ENCODE assay signal across 13 cellular contexts in the genomic region with DNA sequence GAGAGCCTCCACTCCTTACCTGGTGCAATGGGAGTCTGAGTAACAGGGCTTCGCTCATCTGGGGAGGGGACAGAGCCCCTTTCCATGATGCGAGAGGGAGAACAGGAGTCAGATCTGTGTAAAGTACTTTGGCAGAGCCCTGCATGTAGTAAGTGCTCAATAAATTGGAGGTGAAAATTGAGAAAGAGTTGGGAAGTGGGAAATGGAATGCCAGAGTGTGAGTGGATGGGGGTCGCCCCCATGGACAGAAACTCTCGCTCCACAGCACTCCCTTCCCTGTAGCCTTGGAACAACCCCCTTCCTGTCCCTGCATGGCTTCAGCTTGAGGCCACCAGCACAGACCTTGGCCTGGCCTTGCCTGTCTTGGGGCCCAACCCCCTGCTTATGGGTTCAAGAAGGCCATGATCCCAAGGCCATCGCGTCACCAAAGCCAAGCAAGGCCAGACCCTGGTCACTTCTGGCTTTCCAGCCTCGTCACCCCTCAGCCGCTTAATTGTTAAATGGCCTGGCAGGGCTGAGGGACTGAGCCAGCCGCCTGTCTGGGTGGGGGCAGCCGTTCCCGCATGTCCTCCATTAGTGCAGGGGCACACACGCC.
DNase-seq lines count a peak whose midpoint lies in the region; ATAC-seq and TF ChIP-seq lines count a peak whose summit lies in the region.
"Had no signal": no experiment of that assay in that cellular context is flagged by ENCODE, and none has a peak within 500 bp of the region (broad histone marks: within the 10 kb centered on the region; RNA-seq: fewer than 3 reads in every experiment).

No MANE protein-coding gene starts in this region.

- no peak overlapping the region for H3K4me3 Mint-ChIP-seq in activated naive CD8-positive, alpha-beta T cell treated with anti-CD3 and anti-CD28 coated beads, Interleukin-2, amount 50 U/mL, for 24 hours
- H3K4me3 Mint-ChIP-seq in activated naive CD8-positive, alpha-beta T cell treated with anti-CD3 and anti-CD28 coated beads for 36 hours = no peak overlapping the region
- H3K4me3 Mint-ChIP-seq: central memory CD8-positive, alpha-beta T cell had no signal

- no peaks in the 10 kb centered on the region for H3K4me1 Mint-ChIP-seq in activated naive CD8-positive, alpha-beta T cell treated with anti-CD3 and anti-CD28 coated beads, Interleukin-2, amount 50 U/mL, for 24 hours
- H3K4me1 Mint-ChIP-seq in activated naive CD8-positive, alpha-beta T cell treated with anti-CD3 and anti-CD28 coated beads for 36 hours = no peaks in the 10 kb centered on the region
- H3K4me1 Mint-ChIP-seq: central memory CD8-positive, alpha-beta T cell had no signal

- H3K9me3 ChIP-seq in heart right ventricle = peaks cover 0 to 13% (median 1%) of the 10 kb centered on the region in 11 donors
- H3K9me3 ChIP-seq in parathyroid adenoma (ENCODE audit: control insufficient read depth, low read length) = no peaks in the 10 kb centered on the region
- H3K9me3 ChIP-seq in vagina = no peaks in the 10 kb centered on the region

- no peaks in the 10 kb centered on the region for H3K36me3 Mint-ChIP-seq in activated naive CD8-positive, alpha-beta T cell treated with anti-CD3 and anti-CD28 coated beads, Interleukin-2, amount 50 U/mL, for 24 hours (ENCODE audit: low read depth)
- H3K36me3 Mint-ChIP-seq in activated naive CD8-positive, alpha-beta T cell treated with anti-CD3 and anti-CD28 coated beads for 36 hours = no peaks in the 10 kb centered on the region

- no peaks in the 10 kb centered on the region for H3K27me3 ChIP-seq in heart right ventricle
- H3K27me3 ChIP-seq in parathyroid adenoma (ENCODE audit: control insufficient read depth, insufficient read depth, low read length) = no peaks in the 10 kb centered on the region
- no peaks in the 10 kb centered on the region for H3K27me3 ChIP-seq in vagina

- no peak for ATAC-seq in activated naive CD8-positive, alpha-beta T cell treated with anti-CD3 and anti-CD28 coated beads, Interleukin-2, amount 50 U/mL, for 24 hours
- ATAC-seq in heart right ventricle (peak in 1 of 8 donors; percentile 20), GM18505 (IDR thresholded peaks at IDR 0.05; ENCODE audit: unreplicated experiment) (no peak)

- WGBS in heart right ventricle, 2 donors = 85 to 89% methylated on average over 12 of the region's 12 CpGs

- DNase-seq in activated naive CD8-positive, alpha-beta T cell treated with anti-CD3 and anti-CD28 coated beads, Interleukin-2, amount 50 U/mL, for 24 hours = no peak
- no peak for DNase-seq in activated naive CD8-positive, alpha-beta T cell treated with anti-CD3 and anti-CD28 coated beads for 36 hours
- DNase-seq in heart right ventricle (no peak), vagina (ENCODE audit: extremely low spot score in 2 of 2) (no peak), NCI-H1436 treated with DMSO at 0.1 percent for 48 hours (lab: John Stamatoyannopoulos, UW) (no peak), SK-N-DZ (ENCODE audit: low spot score) (no peak)
- DNase-seq: 8988T; glutamatergic neuron; NCI-H1105; stimulated activated naive CD4-positive, alpha-beta T cell had no signal

- H3K27ac Mint-ChIP-seq in activated naive CD8-positive, alpha-beta T cell treated with anti-CD3 and anti-CD28 coated beads, Interleukin-2, amount 50 U/mL, for 24 hours = peak overlapping the region; percentile 41
- H3K27ac Mint-ChIP-seq in activated naive CD8-positive, alpha-beta T cell treated with anti-CD3 and anti-CD28 coated beads for 36 hours = no peak overlapping the region

- H3K27ac ChIP-seq in heart right ventricle (peak overlapping the region; percentile 89 to 99 (median 96)), parathyroid adenoma (peak overlapping the region; percentile 97), vagina (peak overlapping the region; percentile 98)

- H3K4me2 ChIP-seq in parathyroid adenoma (ENCODE audit: low read length) = peak overlapping the region; percentile 54

- no peaks in the 10 kb centered on the region for H3K36me3 ChIP-seq in heart right ventricle
- H3K36me3 ChIP-seq in parathyroid adenoma (ENCODE audit: control insufficient read depth, insufficient read depth, low read length) = no peaks in the 10 kb centered on the region
- H3K36me3 ChIP-seq in vagina = no peaks in the 10 kb centered on the region

- peak overlapping the region; percentile 92 for H2AFZ ChIP-seq in parathyroid adenoma

- H3K27me3 Mint-ChIP-seq in activated naive CD8-positive, alpha-beta T cell treated with anti-CD3 and anti-CD28 coated beads, Interleukin-2, amount 50 U/mL, for 24 hours = peaks cover 3% of the 10 kb centered on the region
- peaks cover 7% of the 10 kb centered on the region for H3K27me3 Mint-ChIP-seq in activated naive CD8-positive, alpha-beta T cell treated with anti-CD3 and anti-CD28 coated beads for 36 hours

- intact Hi-C loops in heart right ventricle (cut with DNase I) = loop anchor here in 4 of 10 donors (5.0 to 10.0 kb wide), 3 partner anchors 36 to 112 kb away; no protein-coding TSS in a partner anchor
- intact Hi-C loops in vagina (cut with DNase I) = loop anchor here (5.0 to 10.0 kb wide), 2 partner anchors 36 to 112 kb away; no protein-coding TSS in a partner anchor

- TF ChIP-seq POLR2A in vagina (IDR thresholded peaks at IDR 0.05) = no peak
- no peak for TF ChIP-seq POLR2A in GM18505 (IDR thresholded peaks at IDR 0.05; ENCODE audit: borderline replicate concordance, extremely low read depth, insufficient read depth, insufficient read length)

- H3K9ac ChIP-seq in parathyroid adenoma = peak overlapping the region; percentile 40

- H3K4me3 ChIP-seq in heart right ventricle = peak overlapping the region in 1 of 10 donors; percentile 10
- no peak overlapping the region for H3K4me3 ChIP-seq in parathyroid adenoma (ENCODE audit: low read depth, low read length)
- H3K4me3 ChIP-seq in vagina = peak overlapping the region in 1 of 2 donors; percentile 27

- H3K4me1 ChIP-seq in heart right ventricle = peaks cover 13 to 52% (median 31%) of the 10 kb centered on the region in 9 donors
- peaks cover 16% of the 10 kb centered on the region for H3K4me1 ChIP-seq in parathyroid adenoma
- peaks cover 35% of the 10 kb centered on the region for H3K4me1 ChIP-seq in vagina

- TF ChIP-seq CTCF in heart right ventricle (IDR thresholded peaks at IDR 0.05) (no peak), parathyroid adenoma (IDR thresholded peaks at IDR 0.05) (no peak), vagina (IDR thresholded peaks at IDR 0.05) (no peak)

- no peaks in the 10 kb centered on the region for H3K79me2 ChIP-seq in parathyroid adenoma

- no peaks in the 10 kb centered on the region for H3K9me3 Mint-ChIP-seq in activated naive CD8-positive, alpha-beta T cell treated with anti-CD3 and anti-CD28 coated beads, Interleukin-2, amount 50 U/mL, for 24 hours
- H3K9me3 Mint-ChIP-seq in activated naive CD8-positive, alpha-beta T cell treated with anti-CD3 and anti-CD28 coated beads for 36 hours = no peaks in the 10 kb centered on the region
- H3K9me3 Mint-ChIP-seq: central memory CD8-positive, alpha-beta T cell had no signal
